In the genomic region with DNA sequence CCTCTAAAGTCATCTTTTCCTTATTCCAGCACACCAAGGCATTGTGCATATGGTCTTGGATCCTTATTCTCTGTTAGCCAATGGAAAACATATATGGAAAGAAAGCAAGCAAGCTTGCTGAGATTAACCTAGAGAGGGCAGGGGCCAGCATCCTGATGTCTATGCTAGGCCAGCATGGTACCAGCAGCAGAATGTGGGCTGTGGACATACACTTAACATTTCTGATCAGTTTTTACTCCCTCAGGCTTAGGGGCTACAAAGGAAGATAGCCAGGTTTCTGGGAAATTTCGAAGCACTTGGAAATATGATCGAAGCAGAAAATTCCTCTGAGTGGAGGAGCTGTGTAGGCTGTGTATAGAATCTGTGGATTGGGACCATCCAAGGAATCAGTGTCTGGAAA, we compare ENCODE assay signal across 24 cellular contexts.
"Had no signal": no experiment of that assay in that cellular context is flagged by ENCODE, and none has a peak within 500 bp of the region (broad histone marks: within the 10 kb centered on the region; RNA-seq: fewer than 3 reads in every experiment).

No MANE protein-coding gene starts in this region.

- H3K36me3 ChIP-seq: ovary, prostate gland, right lobe of liver, suprapubic skin, thoracic aorta, tibial nerve, upper lobe of right lung had no signal

- FAIRE-seq: keratinocyte, urothelium cell line had no signal

- H3K4me3 ChIP-seq: lung, ovary, prostate gland, right lobe of liver, smooth muscle cell, suprapubic skin, thoracic aorta, tibial nerve, upper lobe of right lung had no signal

- H3K4me2 ChIP-seq: smooth muscle cell had no signal

- ATAC-seq: left lobe of liver; naive thymus-derived CD4-positive, alpha-beta T cell; natural killer cell treated with Interleukin-12 subunit alpha and Interleukin-12 subunit beta and Interleukin-15 and Interleukin-18, amount 100 ng/mL, for 72 hours; right lobe of liver; stimulated activated effector memory CD8-positive, alpha-beta T cell treated with anti-CD3 and anti-CD28 coated beads, Interleukin-12 subunit alpha, Interleukin-12 subunit beta, amount 100 ng/mL, for 72 hours; upper lobe of right lung had no signal

- H3K4me1 ChIP-seq: prostate gland, right lobe of liver had no signal

- H3K27me3 ChIP-seq: ovary, right lobe of liver, suprapubic skin, tibial nerve, upper lobe of right lung had no signal

- H3K27ac ChIP-seq: prostate gland, thoracic aorta, upper lobe of right lung had no signal

- DNase-seq: hippocampal formation; kidney glomerular epithelial cell; left cardiac atrium; mesendoderm; naive thymus-derived CD4-positive, alpha-beta T cell; ovary; retina; right lobe of liver; stimulated activated CD4-positive, alpha-beta T cell treated with anti-CD3 and anti-CD28 coated beads, Interleukin-12 subunit alpha, Interleukin-12 subunit beta, amount 100 ng/mL, for 4 hours; stimulated activated CD4-positive, alpha-beta T cell treated with anti-CD3 and anti-CD28 coated beads, Interleukin-15, amount 100 ng/mL, for 24 hours; stimulated activated CD4-positive, alpha-beta T cell treated with anti-CD3 and anti-CD28 coated beads, Interleukin-4, amount 100 ng/mL, for 24 hours; stimulated activated naive CD4-positive, alpha-beta T cell; upper lobe of right lung had no signal

- H3K9me3 ChIP-seq: ovary, prostate gland, right lobe of liver, suprapubic skin, thoracic aorta, tibial nerve, upper lobe of right lung had no signal
